In the genomic region with DNA sequence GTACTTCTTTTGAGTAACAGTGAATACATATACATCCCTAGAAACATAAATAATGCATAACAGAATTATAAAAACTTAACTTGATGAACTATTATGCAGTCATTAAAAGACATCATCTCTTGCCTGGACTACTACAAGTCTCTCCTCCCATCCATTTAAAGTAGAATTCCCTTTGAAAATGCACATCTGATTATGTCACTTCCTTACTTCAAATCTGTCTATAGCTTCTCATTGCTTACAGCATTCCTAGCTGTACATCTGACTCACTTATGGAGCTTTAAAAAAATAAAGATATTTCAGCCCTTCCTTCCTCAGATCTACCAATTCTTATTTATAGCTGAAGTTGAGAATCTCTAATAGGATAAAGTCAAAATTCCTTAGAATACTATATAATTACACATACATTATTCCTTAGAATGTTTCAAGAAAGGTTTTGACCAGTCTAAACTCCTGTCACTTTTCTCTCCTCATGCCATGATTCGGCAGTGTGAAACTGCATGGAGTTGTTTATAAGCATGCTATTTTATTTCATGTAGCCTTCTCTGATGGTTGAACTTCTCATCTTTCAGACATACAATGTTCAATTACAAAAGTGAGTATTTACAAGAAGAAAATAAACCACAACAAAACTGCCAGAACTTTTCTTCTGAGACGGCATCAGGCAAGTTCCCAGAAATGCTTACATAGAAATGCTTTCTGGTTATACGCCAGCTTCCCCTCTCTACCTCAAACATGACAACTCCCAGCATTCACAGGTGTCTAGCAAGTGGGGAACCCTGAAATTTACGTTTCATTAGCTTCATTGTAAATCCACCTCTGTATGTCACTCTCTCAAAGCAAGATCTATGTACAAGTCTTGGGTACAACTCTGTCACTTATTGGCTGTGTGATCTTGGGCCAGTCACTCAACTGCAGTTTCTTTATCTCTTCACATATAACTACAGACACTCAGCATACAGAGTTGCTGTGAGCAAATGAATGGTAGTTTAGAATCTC, we compare ENCODE assay signal across 1 cellular context.
TF ChIP-seq lines count a peak whose summit lies in the region.

No MANE protein-coding gene starts in this region.

TF ChIP-seq in endothelial cell of umbilical vein, 7 proteins besides CTCF, POLR2A, EP300 and RAD21:
- TF ChIP-seq MYC (IDR thresholded peaks at IDR 0.05; ENCODE audit: low read depth, low read length) = no peak
- no peak for TF ChIP-seq GATA2 (IDR thresholded peaks at IDR 0.05; ENCODE audit: insufficient read depth, insufficient read length, low read depth, low read length)
- peak; percentile 81 for TF ChIP-seq FOS (IDR thresholded peaks at IDR 0.05; ENCODE audit: borderline replicate concordance, insufficient read depth, low read length)
- TF ChIP-seq POLR2AphosphoS5 (IDR thresholded peaks at IDR 0.05; ENCODE audit: insufficient read depth, low read depth, low read length) = peak; percentile 9
- TF ChIP-seq MAX (IDR thresholded peaks at IDR 0.05; ENCODE audit: insufficient read depth, insufficient read length) = no peak
- no peak for TF ChIP-seq EZH2 (IDR thresholded peaks at IDR 0.05; ENCODE audit: borderline replicate concordance, low read depth, low read length, severe bottlenecking)
- TF ChIP-seq JUN (IDR thresholded peaks at IDR 0.05; ENCODE audit: borderline replicate concordance, insufficient read depth, insufficient read length, low read depth) = peak; percentile 82
